In the genomic region with DNA sequence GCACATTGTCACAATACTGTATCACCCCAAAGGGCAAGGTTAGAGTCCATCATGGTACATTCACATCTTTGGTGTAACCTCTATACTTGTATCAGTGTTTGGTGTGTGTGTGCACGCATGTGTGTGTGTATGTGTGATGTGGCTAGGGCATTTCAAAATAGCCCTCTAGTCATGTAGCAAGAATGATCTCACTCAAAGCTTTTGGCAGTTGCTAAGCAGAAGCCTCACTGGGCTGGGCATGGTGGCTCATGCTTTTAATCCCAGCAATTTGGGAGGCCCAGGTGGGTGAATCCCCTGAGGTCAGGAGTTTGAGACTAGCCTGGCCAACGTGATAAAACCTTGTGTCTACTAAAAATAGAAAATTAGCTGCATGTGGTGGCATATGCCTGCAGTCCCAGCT, we compare ENCODE assay signal across 16 cellular contexts.
"Had no signal": no experiment of that assay in that cellular context is flagged by ENCODE, and none has a peak within 500 bp of the region (broad histone marks: within the 10 kb centered on the region; RNA-seq: fewer than 3 reads in every experiment).

No MANE protein-coding gene starts in this region.

- H3K27me3 ChIP-seq: colonic mucosa had no signal

- H3K4me3 Mint-ChIP-seq: activated B cell treated with CpG ODN at 0.5 μM for 24 hours; activated CD8-positive, alpha-beta T cell treated with anti-CD3 and anti-CD28 coated beads for 36 hours; activated naive CD4-positive, alpha-beta T cell treated with anti-CD3 and anti-CD28 coated beads, Interleukin-2, amount 50 U/mL, for 24 hours; activated T-cell treated with anti-CD3 and anti-CD28 coated beads, Interleukin-2, amount 50 U/mL, for 4 hours; T-helper 17 cell had no signal

- H3K27ac ChIP-seq: colonic mucosa, stomach, thoracic aorta had no signal

- H3K36me3 Mint-ChIP-seq: activated naive CD4-positive, alpha-beta T cell treated with anti-CD3 and anti-CD28 coated beads, Interleukin-2, amount 50 U/mL, for 24 hours had no signal

- H3K27ac Mint-ChIP-seq: activated B cell treated with CpG ODN at 0.5 μM for 24 hours; activated CD8-positive, alpha-beta T cell treated with anti-CD3 and anti-CD28 coated beads for 36 hours; activated naive CD4-positive, alpha-beta T cell treated with anti-CD3 and anti-CD28 coated beads, Interleukin-2, amount 50 U/mL, for 24 hours; progenitor cell of endocrine pancreas; T-helper 17 cell had no signal

- H3K4me1 Mint-ChIP-seq: activated B cell treated with CpG ODN at 0.5 μM for 24 hours; activated naive CD4-positive, alpha-beta T cell treated with anti-CD3 and anti-CD28 coated beads, Interleukin-2, amount 50 U/mL, for 24 hours had no signal

- H3K9me3 ChIP-seq: colonic mucosa, thoracic aorta had no signal

- H3K4me3 ChIP-seq: colonic mucosa, stomach, thoracic aorta had no signal

- ATAC-seq: activated CD8-positive, alpha-beta T cell treated with anti-CD3 and anti-CD28 coated beads for 36 hours; activated T-cell treated with anti-CD3 and anti-CD28 coated beads, Interleukin-2, amount 50 U/mL, for 4 hours; right cardiac atrium; T-helper 17 cell had no signal

- H3K36me3 ChIP-seq: colonic mucosa, stomach, thoracic aorta had no signal

- H3K4me1 ChIP-seq: colonic mucosa had no signal

- DNase-seq: activated B cell treated with CpG ODN at 0.5 μM for 24 hours; activated CD4-positive, alpha-beta T cell treated with anti-CD3 and anti-CD28 coated beads for 48 hours; activated CD8-positive, alpha-beta T cell treated with anti-CD3 and anti-CD28 coated beads for 36 hours; activated effector memory CD4-positive, alpha-beta T cell treated with Interleukin-2 at 50 U/mL for 16 hours; activated T-cell treated with anti-CD3 and anti-CD28 coated beads, Interleukin-2, amount 50 U/mL, for 4 hours; amniotic stem cell; central memory CD4-positive, alpha-beta T cell; colonic mucosa; kidney glomerular epithelial cell; mesendoderm; right cardiac atrium; stomach; T-helper 17 cell had no signal

- H3K27me3 Mint-ChIP-seq: activated B cell treated with CpG ODN at 0.5 μM for 24 hours, progenitor cell of endocrine pancreas had no signal
